Comparison of ENCODE assay signal across 16 cellular contexts in genomic region chr3:30695302-30696061, GRCh38.
DNase-seq lines count a peak whose midpoint lies in the region; ATAC-seq lines count a peak whose summit lies in the region.
"Had no signal": no experiment of that assay in that cellular context is flagged by ENCODE, and none has a peak within 500 bp of the region (broad histone marks: within the 10 kb centered on the region; RNA-seq: fewer than 3 reads in every experiment).

No MANE protein-coding gene starts in this region.

- H3K36me3 Mint-ChIP-seq in stimulated activated naive CD8-positive, alpha-beta T cell treated with anti-CD3 and anti-CD28 coated beads, Interleukin-15, Interleukin-2, amounts not matched to agents 100 ng/mL and 50 ng/mL, for 24 hours (ENCODE audit: low read depth): peaks cover 78% of the 10 kb centered on the region
- H3K36me3 Mint-ChIP-seq in activated T-helper 17 cell treated with anti-CD3 and anti-CD28 coated beads, Interleukin-2, amount 50 U/mL, for 72 hours (ENCODE audit: low read depth): peaks cover 86% of the 10 kb centered on the region

- DNase-seq in stimulated activated naive CD8-positive, alpha-beta T cell treated with anti-CD3 and anti-CD28 coated beads, Interleukin-15, Interleukin-2, amounts not matched to agents 100 U/mL and 50 U/mL, for 24 hours: no peak
- DNase-seq in iPS-NIHi7 (ENCODE audit: extremely low spot score) (peak; percentile 15), NCI-H128 (lab: John Stamatoyannopoulos, UW; ENCODE audit: unreplicated experiment) (no peak), OCI-M2 (lab: John Stamatoyannopoulos, UW; ENCODE audit: unreplicated experiment) (no peak)
- no peak for DNase-seq in stimulated activated CD4-positive, alpha-beta T cell treated with anti-CD3 and anti-CD28 coated beads, Interleukin-2, amount 100 ng/mL, for 48 hours
- DNase-seq: activated CD4-positive, CD25-positive, alpha-beta regulatory T cell; activated CD8-positive, alpha-beta memory T cell treated with anti-CD3 and anti-CD28 coated beads for 24 hours; activated effector memory CD4-positive, alpha-beta T cell treated with Interleukin-2 at 50 U/mL for 16 hours; NCI-H187; NCI-H345; stimulated activated CD4-positive, alpha-beta T cell treated with anti-CD3 and anti-CD28 coated beads, Interleukin-12 subunit alpha, Interleukin-12 subunit beta, amount 100 ng/mL, for 4 hours had no signal

- no peaks in the 10 kb centered on the region for H3K9me3 Mint-ChIP-seq in stimulated activated naive CD8-positive, alpha-beta T cell treated with anti-CD3 and anti-CD28 coated beads, Interleukin-15, Interleukin-2, amounts not matched to agents 100 ng/mL and 50 ng/mL, for 24 hours
- H3K9me3 Mint-ChIP-seq in activated T-helper 17 cell treated with anti-CD3 and anti-CD28 coated beads, Interleukin-2, amount 50 U/mL, for 72 hours: no peaks in the 10 kb centered on the region
- H3K9me3 Mint-ChIP-seq: neural progenitor cell had no signal

- no peak overlapping the region for H3K4me3 Mint-ChIP-seq in stimulated activated naive CD8-positive, alpha-beta T cell treated with anti-CD3 and anti-CD28 coated beads, Interleukin-15, Interleukin-2, amounts not matched to agents 100 ng/mL and 50 ng/mL, for 24 hours
- no peak overlapping the region for H3K4me3 Mint-ChIP-seq in activated T-helper 17 cell treated with anti-CD3 and anti-CD28 coated beads, Interleukin-2, amount 50 U/mL, for 72 hours
- H3K4me3 Mint-ChIP-seq: neural progenitor cell had no signal

- ATAC-seq in stimulated activated naive CD8-positive, alpha-beta T cell treated with anti-CD3 and anti-CD28 coated beads, Interleukin-15, Interleukin-2, amounts not matched to agents 100 U/mL and 50 U/mL, for 24 hours: no peak
- no peak for ATAC-seq in activated T-helper 17 cell treated with anti-CD3 and anti-CD28 coated beads, Interleukin-2, amount 50 U/mL, for 72 hours (replicated peaks)
- no peak for ATAC-seq in HG03196 (IDR thresholded peaks at IDR 0.05; ENCODE audit: unreplicated experiment)
- ATAC-seq: K562 had no signal

- H3K27me3 Mint-ChIP-seq in stimulated activated naive CD8-positive, alpha-beta T cell treated with anti-CD3 and anti-CD28 coated beads, Interleukin-15, Interleukin-2, amounts not matched to agents 100 ng/mL and 50 ng/mL, for 24 hours: no peaks in the 10 kb centered on the region
- no peaks in the 10 kb centered on the region for H3K27me3 Mint-ChIP-seq in activated T-helper 17 cell treated with anti-CD3 and anti-CD28 coated beads, Interleukin-2, amount 50 U/mL, for 72 hours

- H3K27ac Mint-ChIP-seq in stimulated activated naive CD8-positive, alpha-beta T cell treated with anti-CD3 and anti-CD28 coated beads, Interleukin-15, Interleukin-2, amounts not matched to agents 100 ng/mL and 50 ng/mL, for 24 hours: peak overlapping the region; percentile 50
- peak overlapping the region; percentile 76 for H3K27ac Mint-ChIP-seq in activated T-helper 17 cell treated with anti-CD3 and anti-CD28 coated beads, Interleukin-2, amount 50 U/mL, for 72 hours
- H3K27ac Mint-ChIP-seq: neural progenitor cell had no signal

- peaks cover 59% of the 10 kb centered on the region for H3K4me1 Mint-ChIP-seq in stimulated activated naive CD8-positive, alpha-beta T cell treated with anti-CD3 and anti-CD28 coated beads, Interleukin-15, Interleukin-2, amounts not matched to agents 100 ng/mL and 50 ng/mL, for 24 hours (ENCODE audit: low read depth)
- peaks cover 5% of the 10 kb centered on the region for H3K4me1 Mint-ChIP-seq in activated T-helper 17 cell treated with anti-CD3 and anti-CD28 coated beads, Interleukin-2, amount 50 U/mL, for 72 hours
